9 cellular contexts compared by ENCODE assay signal in the genomic region with DNA sequence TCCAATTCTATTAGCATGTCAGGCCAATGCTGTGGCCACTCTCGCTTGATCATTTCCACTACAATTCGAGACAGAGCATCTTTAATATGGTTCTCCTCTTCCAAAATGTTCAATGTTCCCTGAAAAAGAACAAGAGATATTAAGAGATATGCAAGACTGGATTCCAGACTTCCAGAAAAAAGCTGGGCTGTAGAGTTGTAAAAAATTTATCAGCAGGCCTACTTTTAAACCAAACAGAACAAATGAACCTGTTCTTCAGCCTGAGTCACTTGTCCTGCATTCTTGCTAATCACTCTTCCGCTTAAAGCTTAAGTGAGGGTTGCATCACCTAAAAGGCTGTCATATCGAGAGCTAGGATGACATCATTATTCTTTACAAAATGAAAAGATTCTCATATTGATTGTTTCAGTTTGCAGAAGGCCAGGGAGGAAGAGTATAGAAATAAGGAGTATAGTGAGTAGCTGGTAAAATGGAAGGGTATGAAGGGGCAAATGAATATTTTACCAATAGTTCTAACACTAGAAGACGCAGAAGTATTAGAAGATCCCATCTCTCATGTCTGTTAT. TPM values are rescaled to one million over a fixed set of nuclear protein-coding genes. Genes with fewer than 3 reads are reported as not detected.
A peak's percentile ranks its signal among the peaks of the same experiment; 100 is the strongest.
DNase-seq lines count a peak whose midpoint lies in the region; ATAC-seq, FAIRE-seq and TF ChIP-seq lines count a peak whose summit lies in the region.
"Had no signal": no experiment of that assay in that cellular context is flagged by ENCODE, and none has a peak within 500 bp of the region (broad histone marks: within the 10 kb centered on the region; RNA-seq: fewer than 3 reads in every experiment).

No MANE protein-coding gene starts in this region.

- peak overlapping the region; percentile 75 for H3K4me3 Mint-ChIP-seq in natural killer cell treated with Interleukin-12 subunit alpha and Interleukin-12 subunit beta and Interleukin-15 and Interleukin-18, amount 100 ng/mL, for 72 hours
- no peak overlapping the region for H3K4me3 Mint-ChIP-seq in natural killer cell
- peak overlapping the region; percentile 5 for H3K4me3 Mint-ChIP-seq in astrocyte (ENCODE audit: unreplicated experiment)

- H3K4me1 Mint-ChIP-seq in natural killer cell treated with Interleukin-12 subunit alpha and Interleukin-12 subunit beta and Interleukin-15 and Interleukin-18, amount 100 ng/mL, for 72 hours (ENCODE audit: low read depth in 2 of 2): peaks cover 15 to 22% of the 10 kb centered on the region in 2 donors
- peaks cover 13 to 14% of the 10 kb centered on the region in 2 donors for H3K4me1 Mint-ChIP-seq in natural killer cell
- peaks cover 11% of the 10 kb centered on the region for H3K4me1 Mint-ChIP-seq in astrocyte (ENCODE audit: low read depth, unreplicated experiment)

- no peaks in the 10 kb centered on the region for H3K27me3 Mint-ChIP-seq in natural killer cell treated with Interleukin-12 subunit alpha and Interleukin-12 subunit beta and Interleukin-15 and Interleukin-18, amount 100 ng/mL, for 72 hours
- H3K27me3 Mint-ChIP-seq in natural killer cell (ENCODE audit: low read depth in 2 of 2): no peaks in the 10 kb centered on the region
- H3K27me3 Mint-ChIP-seq in astrocyte (ENCODE audit: low read depth, unreplicated experiment): no peaks in the 10 kb centered on the region
- H3K27me3 Mint-ChIP-seq: naive B cell had no signal

- H2AFZ ChIP-seq in astrocyte (ENCODE audit: low read depth, low read length): no peak overlapping the region

- H4K20me1 ChIP-seq in astrocyte (ENCODE audit: insufficient read depth, low read length): peaks cover 9% of the 10 kb centered on the region

- H3K36me3 ChIP-seq in astrocyte (ENCODE audit: insufficient read depth, low read length): peaks cover 42% of the 10 kb centered on the region

- no peak overlapping the region for H3K27ac ChIP-seq in astrocyte (ENCODE audit: low read depth, low read length)
- H3K27ac ChIP-seq: BLaER1 had no signal

- intact Hi-C loops in natural killer cell (cut with micrococcal nuclease): loop anchor here (10.0 kb wide), 1 partner anchor 56 kb away; the partner anchor contains the start of genes LRRC73, POLR1C and YIPF3

- FAIRE-seq in astrocyte (lab: Jason Lieb, UNC): no peak

- no peak for TF ChIP-seq CTCF in natural killer cell (IDR thresholded peaks at IDR 0.05)
- TF ChIP-seq CTCF in astrocyte (IDR thresholded peaks at IDR 0.05; ENCODE audit: insufficient read depth, low read depth, low read length): no peak

- H3K9me3 ChIP-seq in astrocyte (ENCODE audit: insufficient read depth, low read depth, low read length): no peaks in the 10 kb centered on the region
- H3K9me3 ChIP-seq: BLaER1 had no signal

- no peak for DNase-seq in natural killer cell treated with Interleukin-12 subunit alpha and Interleukin-12 subunit beta and Interleukin-15 and Interleukin-18, amount 100 ng/mL, for 72 hours (ENCODE audit: low spot score)
- no peak for DNase-seq in natural killer cell
- DNase-seq in astrocyte (ENCODE audit: low read depth): peak; percentile 12
- DNase-seq in NCI-H2196 (lab: John Stamatoyannopoulos, UW; ENCODE audit: unreplicated experiment): no peak
- DNase-seq: MM.1S, naive B cell had no signal

- H3K4me3 ChIP-seq in astrocyte (ENCODE audit: insufficient read depth, low read depth, low read length): no peak overlapping the region
- H3K4me3 ChIP-seq: BLaER1 had no signal

- no peak overlapping the region for H3K4me2 ChIP-seq in astrocyte (ENCODE audit: low read length)
- H3K4me2 ChIP-seq: BLaER1 had no signal

- peak overlapping the region; percentile 76 to 87 for H3K27ac Mint-ChIP-seq in natural killer cell treated with Interleukin-12 subunit alpha and Interleukin-12 subunit beta and Interleukin-15 and Interleukin-18, amount 100 ng/mL, for 72 hours
- H3K27ac Mint-ChIP-seq in natural killer cell: no peak overlapping the region
- peak overlapping the region; percentile 91 for H3K27ac Mint-ChIP-seq in astrocyte (ENCODE audit: unreplicated experiment)

- peak in 1 of 2 donors; percentile 68 for ATAC-seq in natural killer cell treated with Interleukin-12 subunit alpha and Interleukin-12 subunit beta and Interleukin-15 and Interleukin-18, amount 100 ng/mL, for 72 hours
- no peak for ATAC-seq in natural killer cell
- ATAC-seq in HG03342 (IDR thresholded peaks at IDR 0.05; ENCODE audit: unreplicated experiment): no peak
- no peak for ATAC-seq in GM18873 (IDR thresholded peaks at IDR 0.05; ENCODE audit: low FRiP score, unreplicated experiment)

- H3K9ac ChIP-seq in astrocyte (ENCODE audit: low read length): no peak overlapping the region
- H3K9ac ChIP-seq: BLaER1 had no signal

- H3K9me3 Mint-ChIP-seq in natural killer cell treated with Interleukin-12 subunit alpha and Interleukin-12 subunit beta and Interleukin-15 and Interleukin-18, amount 100 ng/mL, for 72 hours: no peaks in the 10 kb centered on the region
- H3K9me3 Mint-ChIP-seq in natural killer cell: no peaks in the 10 kb centered on the region
- H3K9me3 Mint-ChIP-seq in astrocyte (ENCODE audit: unreplicated experiment): no peaks in the 10 kb centered on the region
- H3K9me3 Mint-ChIP-seq: naive B cell had no signal

- no peaks in the 10 kb centered on the region for H3K27me3 ChIP-seq in astrocyte (ENCODE audit: insufficient read depth, low read length)
- H3K27me3 ChIP-seq: BLaER1 had no signal

- peaks cover 3% of the 10 kb centered on the region for H3K4me1 ChIP-seq in astrocyte (ENCODE audit: insufficient read depth, low read length)

- H3K36me3 Mint-ChIP-seq in natural killer cell treated with Interleukin-12 subunit alpha and Interleukin-12 subunit beta and Interleukin-15 and Interleukin-18, amount 100 ng/mL, for 72 hours: peaks cover 25% of the 10 kb centered on the region
- H3K36me3 Mint-ChIP-seq in natural killer cell (no peaks in the 10 kb centered on the region), astrocyte (ENCODE audit: low read depth, unreplicated experiment) (peaks cover 20% of the 10 kb centered on the region)

- H3K79me2 ChIP-seq in astrocyte (ENCODE audit: insufficient read depth, low read length): peaks cover 33% of the 10 kb centered on the region

RNA-seq across cellular contexts. Expression of gene XPO5, which starts 4.9 kb away (rescaled TPM):
- 100 to 1,000 TPM in 1 of 2 donors, 10 to 100 TPM in 1; 80.0 to 178 TPM for total RNA-seq in natural killer cell treated with Interleukin-12 subunit alpha and Interleukin-12 subunit beta and Interleukin-15 and Interleukin-18, amount 100 ng/mL, for 72 hours
- 10 to 100 TPM; 47.6 to 54.6 (median 48.7) TPM for total RNA-seq in natural killer cell
- total RNA-seq in astrocyte: 53.0 and 62.6 TPM in 2 replicates

RNA-seq across cellular contexts. Expression of gene POLH, which starts 5.0 kb away (rescaled TPM):
- total RNA-seq in natural killer cell treated with Interleukin-12 subunit alpha and Interleukin-12 subunit beta and Interleukin-15 and Interleukin-18, amount 100 ng/mL, for 72 hours: 10 to 100 TPM; 25.6 to 53.4 TPM
- total RNA-seq in natural killer cell: 10 to 100 TPM in 1 of 3 donors, 1 to 10 TPM in 2; 7.7 to 11.2 (median 7.8) TPM
- 53.0 and 58.0 TPM in 2 replicates for total RNA-seq in astrocyte

RNA-seq across cellular contexts. Expression of gene POLR1C, which starts 54.1 kb away (rescaled TPM):
- 10 to 100 TPM; 46.9 to 61.5 TPM for total RNA-seq in natural killer cell treated with Interleukin-12 subunit alpha and Interleukin-12 subunit beta and Interleukin-15 and Interleukin-18, amount 100 ng/mL, for 72 hours
- total RNA-seq in natural killer cell (10 to 100 TPM; 22.3 to 29.3 (median 25.8) TPM), astrocyte (41.8 and 46.2 TPM in 2 replicates)

RNA-seq across cellular contexts. Expression of gene YIPF3, which starts 54.2 kb away (rescaled TPM):
- total RNA-seq in natural killer cell treated with Interleukin-12 subunit alpha and Interleukin-12 subunit beta and Interleukin-15 and Interleukin-18, amount 100 ng/mL, for 72 hours: 10 to 100 TPM; 53.8 to 69.9 TPM
- total RNA-seq in natural killer cell (10 to 100 TPM; 59.3 to 78.4 (median 70.0) TPM), astrocyte (132 and 141 TPM in 2 replicates)

RNA-seq across cellular contexts. Expression of gene GTPBP2, which starts 58.1 kb away (rescaled TPM):
- total RNA-seq in natural killer cell treated with Interleukin-12 subunit alpha and Interleukin-12 subunit beta and Interleukin-15 and Interleukin-18, amount 100 ng/mL, for 72 hours: 100 to 1,000 TPM in 1 of 2 donors, 10 to 100 TPM in 1; 85.4 to 116 TPM
- total RNA-seq in natural killer cell (10 to 100 TPM; 56.5 to 71.7 (median 69.3) TPM), astrocyte (86.6 and 90.6 TPM in 2 replicates)

Comparison
In these comparisons a context has a peak if more than half of its experiments do, and no peak if none do; other contexts are left out.
1. H3K27ac Mint-ChIP-seq: peak in natural killer cell treated with Interleukin-12 subunit alpha and Interleukin-12 subunit beta and Interleukin-15 and Interleukin-18, amount 100 ng/mL, for 72 hours (2 of 2) and astrocyte (single experiment); none in natural killer cell (0 of 2).